Comparison of ENCODE assay signal across 7 cellular contexts in genomic region chr1:183596500-183596899, GRCh38. TPM values are rescaled to one million over a fixed set of nuclear protein-coding genes. Genes with fewer than 3 reads are reported as not detected.
"Had no signal": no experiment of that assay in that cellular context is flagged by ENCODE, and none has a peak within 500 bp of the region (broad histone marks: within the 10 kb centered on the region; RNA-seq: fewer than 3 reads in every experiment).

No MANE protein-coding gene starts in this region.

- H3K4me3 ChIP-seq: GM23338 had no signal

- ATAC-seq: GM23338 had no signal

- DNase-seq: H9, HCEC 1CT, IMR-90, KBM-7 had no signal

RNA-seq across cellular contexts. Expression of gene NCF2, which starts 6.2 kb away (rescaled TPM):
- total RNA-seq: GM23338, H1, H9 had no signal

RNA-seq across cellular contexts. Expression of gene APOBEC4, which starts 56.6 kb away (rescaled TPM):
- total RNA-seq: GM23338, H1, H9, HT-29, IMR-90 had no signal
